Comparison of ENCODE assay signal across 18 cellular contexts in the genomic region with DNA sequence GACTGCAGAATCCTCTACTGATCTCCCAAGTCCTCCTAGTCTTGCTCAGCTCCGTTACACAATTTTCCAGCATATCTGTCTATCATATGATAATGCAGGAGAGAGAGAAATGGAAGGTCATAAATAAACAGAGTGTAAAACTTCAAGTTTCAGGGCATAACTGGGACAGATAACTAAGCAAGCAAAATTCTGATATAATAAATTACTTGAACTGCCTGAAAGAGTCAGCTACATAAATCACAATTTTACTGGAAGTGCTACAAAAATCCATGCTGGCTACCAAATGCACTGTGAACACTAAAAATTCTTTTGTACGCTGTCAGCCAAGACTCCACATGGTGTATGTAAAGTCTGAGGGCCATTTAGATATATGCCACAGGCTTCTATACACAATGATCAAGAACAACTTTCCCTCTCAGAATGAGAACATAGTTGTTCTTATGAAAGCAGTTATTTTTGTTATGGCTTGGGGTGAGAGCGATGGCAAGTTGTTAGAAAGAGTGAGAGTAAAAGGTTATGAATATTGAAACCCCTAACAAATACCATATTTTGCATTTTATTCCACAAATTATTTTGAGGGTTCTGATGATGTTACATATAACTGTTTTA. TPM values are rescaled to one million over a fixed set of nuclear protein-coding genes. Genes with fewer than 3 reads are reported as not detected.
"Had no signal": no experiment of that assay in that cellular context is flagged by ENCODE, and none has a peak within 500 bp of the region (broad histone marks: within the 10 kb centered on the region; RNA-seq: fewer than 3 reads in every experiment).

No MANE protein-coding gene starts in this region.

- H3K36me3 ChIP-seq: ascending aorta, colonic mucosa, left ventricle myocardium inferior, neutrophil, thyroid gland had no signal

- H3K27me3 ChIP-seq: ascending aorta, colonic mucosa, neutrophil, thyroid gland had no signal

- H3K9me3 ChIP-seq: ascending aorta, colonic mucosa, left ventricle myocardium inferior, neutrophil, thyroid gland had no signal

- H3K27ac ChIP-seq: ascending aorta, colonic mucosa, left ventricle myocardium inferior, neutrophil, thyroid gland had no signal

- H3K4me1 ChIP-seq: ascending aorta, colonic mucosa had no signal

- H3K4me3 ChIP-seq: ascending aorta, colonic mucosa, left ventricle myocardium inferior, thyroid gland had no signal

- DNase-seq: activated CD4-positive, alpha-beta T cell treated with anti-CD3 and anti-CD28 coated beads, Interleukin-2, amount 50 U/mL, for 4 hours; activated CD4-positive, CD25-positive, alpha-beta regulatory T cell treated with anti-CD3 and anti-CD28 coated beads, Interleukin-2, amount 50 U/mL, for 72 hours; activated naive CD4-positive, alpha-beta T cell treated with anti-CD3 and anti-CD28 coated beads for 36 hours; activated naive CD8-positive, alpha-beta T cell treated with anti-CD3 and anti-CD28 coated beads, Interleukin-2, amount 50 U/mL, for 24 hours; activated T-cell treated with anti-CD3 and anti-CD28 coated beads for 4 hours; colonic mucosa; hippocampal formation; left ventricle myocardium inferior; naive thymus-derived CD8-positive, alpha-beta T cell; posterior cingulate gyrus; retina; stimulated activated CD4-positive, alpha-beta T cell treated with anti-CD3 and anti-CD28 coated beads, Interleukin-12 subunit alpha, Interleukin-12 subunit beta, amount 100 ng/mL, for 4 hours; stimulated activated CD4-positive, alpha-beta T cell treated with anti-CD3 and anti-CD28 coated beads, Interleukin-2, amount 100 ng/mL, for 24 hours; T1000; thyroid gland had no signal

- ATAC-seq: activated naive CD8-positive, alpha-beta T cell treated with anti-CD3 and anti-CD28 coated beads, Interleukin-2, amount 50 U/mL, for 24 hours; esophagus mucosa; naive thymus-derived CD8-positive, alpha-beta T cell had no signal

RNA-seq across cellular contexts. Expression of a gene that starts 41.1 kb away (rescaled TPM):
- total RNA-seq: ascending aorta had no signal
